8 cellular contexts compared by ENCODE assay signal in the genomic region with DNA sequence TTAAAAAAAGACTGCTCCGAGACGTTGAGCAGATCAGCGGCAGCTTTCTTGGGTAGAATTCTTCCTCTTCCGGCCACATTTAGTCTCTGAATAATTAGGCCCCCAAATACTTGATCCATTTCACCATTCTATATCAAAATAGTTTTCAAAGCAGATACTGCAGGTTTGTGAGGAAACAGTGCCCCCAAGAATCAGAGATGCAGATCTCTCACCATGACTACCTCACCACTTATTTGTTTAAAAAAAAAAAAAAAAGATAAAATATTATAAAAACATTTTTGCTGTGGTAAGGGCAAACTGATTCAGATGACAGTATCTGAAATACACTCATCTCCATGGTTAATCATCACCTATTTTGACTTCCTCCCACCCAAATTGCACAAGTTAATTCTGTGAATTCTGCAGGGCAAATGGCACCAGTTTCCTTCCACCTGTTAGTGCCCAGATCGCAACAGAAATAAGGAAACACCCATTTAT.
DNase-seq lines count a peak whose midpoint lies in the region; ATAC-seq and TF ChIP-seq lines count a peak whose summit lies in the region.

No MANE protein-coding gene starts in this region.

- peak overlapping the region in 4 of 5 donors; percentile 46 to 90 (median 52) for H3K27ac ChIP-seq in stomach
- no peak overlapping the region for H3K27ac ChIP-seq in vagina

- peak overlapping the region; percentile 69 for H3K4me3 Mint-ChIP-seq in activated naive CD4-positive, alpha-beta T cell treated with anti-CD3 and anti-CD28 coated beads, Interleukin-2, amount 10 ng/mL, durations not matched to agents 7 days and 5 days
- peak overlapping the region; percentile 64 for H3K4me3 Mint-ChIP-seq in central memory CD8-positive, alpha-beta T cell

- ATAC-seq in central memory CD8-positive, alpha-beta T cell (replicated peaks; ENCODE audit: extremely low read depth, poor library complexity, severe bottlenecking) = peak; percentile 76

- peaks cover 65% of the 10 kb centered on the region for H3K36me3 Mint-ChIP-seq in activated naive CD4-positive, alpha-beta T cell treated with anti-CD3 and anti-CD28 coated beads, Interleukin-2, amount 10 ng/mL, durations not matched to agents 7 days and 5 days
- peaks cover 43% of the 10 kb centered on the region for H3K36me3 Mint-ChIP-seq in central memory CD8-positive, alpha-beta T cell (ENCODE audit: insufficient read depth)

- peaks cover 90% of the 10 kb centered on the region for H3K4me1 Mint-ChIP-seq in activated naive CD4-positive, alpha-beta T cell treated with anti-CD3 and anti-CD28 coated beads, Interleukin-2, amount 10 ng/mL, durations not matched to agents 7 days and 5 days
- peaks cover 96% of the 10 kb centered on the region for H3K4me1 Mint-ChIP-seq in central memory CD8-positive, alpha-beta T cell

- H3K36me3 ChIP-seq in stomach = peaks cover 0 to 34% (median 24%) of the 10 kb centered on the region in 4 donors
- no peaks in the 10 kb centered on the region for H3K36me3 ChIP-seq in vagina

- TF ChIP-seq CTCF in stomach (IDR thresholded peaks at IDR 0.05) = no peak
- no peak for TF ChIP-seq CTCF in vagina (IDR thresholded peaks at IDR 0.05)

- H3K9me3 ChIP-seq in stomach (no peaks in the 10 kb centered on the region), vagina (no peaks in the 10 kb centered on the region)

- TF ChIP-seq POLR2A in stomach (IDR thresholded peaks at IDR 0.05) (no peak), vagina (IDR thresholded peaks at IDR 0.05) (no peak)

- H3K27me3 ChIP-seq in stomach (no peaks in the 10 kb centered on the region), vagina (no peaks in the 10 kb centered on the region)

- 56 to 64% (median 57%) methylated on average over 5 of the region's 5 CpGs for WGBS in stomach, 5 donors

- CTCF ChIA-PET in activated naive CD4-positive, alpha-beta T cell treated with anti-CD3 and anti-CD28 coated beads, Interleukin-2, amount 10 ng/mL, durations not matched to agents 7 days and 5 days (lab: Charles Lee) = interaction anchor here (1.4 kb wide), 1 partner anchor 27 kb away, joined by 4 read pairs; no protein-coding TSS in a partner anchor

- intact Hi-C loops in stomach (cut with DNase I; ENCODE audit: low total_unique reads) (no loop called here), vagina (cut with DNase I) (no loop called here)

- no peak overlapping the region for H3K4me3 ChIP-seq in stomach
- no peak overlapping the region for H3K4me3 ChIP-seq in vagina

- no peak for TF ChIP-seq EP300 in stomach (IDR thresholded peaks at IDR 0.05)

- no peak for DNase-seq in activated naive CD4-positive, alpha-beta T cell treated with anti-CD3 and anti-CD28 coated beads, Interleukin-2, amount 10 ng/mL, durations not matched to agents 7 days and 5 days
- DNase-seq in activated naive CD4-positive, alpha-beta T cell treated with anti-CD3 and anti-CD28 coated beads, Interleukin-2, amount 50 U/mL, for 16 hours = no peak
- DNase-seq in LHCN-M2 (ENCODE audit: low read depth) (peak; percentile 29), stomach (no peak), vagina (ENCODE audit: extremely low spot score in 2 of 2) (no peak), NCI-H82 (lab: John Stamatoyannopoulos, UW) (no peak), HK-2 (ENCODE audit: unreplicated experiment) (no peak)
- no peak for DNase-seq in central memory CD8-positive, alpha-beta T cell (ENCODE audit: low spot score in 2 of 2)

- H3K4me1 ChIP-seq in stomach = peaks cover 31 to 96% (median 49%) of the 10 kb centered on the region in 4 donors
- H3K4me1 ChIP-seq in vagina = peaks cover 20% of the 10 kb centered on the region

- no peaks in the 10 kb centered on the region for H3K27me3 Mint-ChIP-seq in activated naive CD4-positive, alpha-beta T cell treated with anti-CD3 and anti-CD28 coated beads, Interleukin-2, amount 10 ng/mL, durations not matched to agents 7 days and 5 days
- H3K27me3 Mint-ChIP-seq in central memory CD8-positive, alpha-beta T cell = no peaks in the 10 kb centered on the region

- peaks cover 11% of the 10 kb centered on the region for H3K9me3 Mint-ChIP-seq in activated naive CD4-positive, alpha-beta T cell treated with anti-CD3 and anti-CD28 coated beads, Interleukin-2, amount 10 ng/mL, durations not matched to agents 7 days and 5 days
- peaks cover 5% of the 10 kb centered on the region for H3K9me3 Mint-ChIP-seq in central memory CD8-positive, alpha-beta T cell

- peak overlapping the region; percentile 97 for H3K27ac Mint-ChIP-seq in activated naive CD4-positive, alpha-beta T cell treated with anti-CD3 and anti-CD28 coated beads, Interleukin-2, amount 10 ng/mL, durations not matched to agents 7 days and 5 days
- H3K27ac Mint-ChIP-seq in central memory CD8-positive, alpha-beta T cell (ENCODE audit: low read depth) = peak overlapping the region; percentile 97
